ENCODE assay signal across 1 cellular context in genomic region chr20:37901667-37902503, GRCh38.
TF ChIP-seq lines count a peak whose summit lies in the region.

No MANE protein-coding gene starts in this region.

TF ChIP-seq in HepG2, 621 proteins besides CTCF, POLR2A, EP300 and RAD21 (continued from another document and continues in another):
- TF ChIP-seq ZNF687 (CRISPR knock-in tag; IDR thresholded peaks at IDR 0.05): peak; percentile 8; the same call in 1 of the 2 replicates
- TF ChIP-seq ZNF597 (CRISPR knock-in tag; IDR thresholded peaks at IDR 0.05): no peak
- no peak for TF ChIP-seq XBP1 (CRISPR knock-in tag; IDR thresholded peaks at IDR 0.05)
- TF ChIP-seq TCF7L2 (IDR thresholded peaks at IDR 0.05; ENCODE audit: low read depth, low read length): no peak
- no peak for TF ChIP-seq TCF7 (IDR thresholded peaks at IDR 0.05; ENCODE audit: low read depth)
- no peak for TF ChIP-seq ZNF768 (CRISPR knock-in tag; IDR thresholded peaks at IDR 0.05)
- no peak for TF ChIP-seq HBP1 (CRISPR knock-in tag; IDR thresholded peaks at IDR 0.05; ENCODE audit: low read depth)
- TF ChIP-seq HMGXB4 (CRISPR knock-in tag; IDR thresholded peaks at IDR 0.05; ENCODE audit: borderline replicate concordance in 1 of 2, low read depth in 1 of 2): peak in 1 of 2 experiments; percentile 69; a peak in 1 of 4 replicates
- no peak for TF ChIP-seq ZFAT (CRISPR knock-in tag; conservative IDR thresholded peaks at IDR 0.05)
- TF ChIP-seq MED8 (CRISPR knock-in tag; IDR thresholded peaks at IDR 0.05; ENCODE audit: insufficient replicate concordance): peak; percentile 23
- no peak for TF ChIP-seq POLR2AphosphoS2 (IDR thresholded peaks at IDR 0.05; ENCODE audit: low read depth, low read length)
- peak; percentile 58; the same call in 1 of the 2 replicates for TF ChIP-seq ZNF761 (CRISPR knock-in tag; conservative IDR thresholded peaks at IDR 0.05)
- no peak for TF ChIP-seq ATF3 (CRISPR knock-in tag; IDR thresholded peaks at IDR 0.05)
- TF ChIP-seq ZMAT5 (CRISPR knock-in tag; IDR thresholded peaks at IDR 0.05; ENCODE audit: borderline replicate concordance, low read depth): no peak
- no peak for TF ChIP-seq ZNF615 (CRISPR knock-in tag; IDR thresholded peaks at IDR 0.05; ENCODE audit: borderline replicate concordance)
- no peak for TF ChIP-seq MBNL3 (CRISPR knock-in tag; conservative IDR thresholded peaks at IDR 0.05)
- TF ChIP-seq ZNF333 (CRISPR knock-in tag; IDR thresholded peaks at IDR 0.05; ENCODE audit: borderline replicate concordance): no peak
- no peak for TF ChIP-seq NFE2L1 (CRISPR knock-in tag; IDR thresholded peaks at IDR 0.05; ENCODE audit: borderline replicate concordance)
- TF ChIP-seq ETV5 (CRISPR knock-in tag; IDR thresholded peaks at IDR 0.05; ENCODE audit: borderline replicate concordance): no peak
- no peak for TF ChIP-seq ZFYVE20 (CRISPR knock-in tag; IDR thresholded peaks at IDR 0.05; ENCODE audit: borderline replicate concordance, low read depth)
- TF ChIP-seq CSRNP1 (CRISPR knock-in tag; IDR thresholded peaks at IDR 0.05): no peak
- no peak for TF ChIP-seq HNRNPH1 (optimal IDR thresholded peaks at IDR 0.05; ENCODE audit: low read depth, low read length)
- no peak for TF ChIP-seq BCLAF1 (IDR thresholded peaks at IDR 0.05)
- TF ChIP-seq ZSCAN5A (CRISPR knock-in tag; IDR thresholded peaks at IDR 0.05; ENCODE audit: borderline replicate concordance): no peak
- TF ChIP-seq PITX1 (CRISPR knock-in tag; IDR thresholded peaks at IDR 0.05): 0 out of 2 replicates have a peak, but pooled peaks have one; percentile 7
- no peak for TF ChIP-seq ZSCAN12 (CRISPR knock-in tag; IDR thresholded peaks at IDR 0.05)
- 0 out of 2 replicates have a peak, but pooled peaks have one; percentile 8 for TF ChIP-seq SAP130 (CRISPR knock-in tag; IDR thresholded peaks at IDR 0.05; ENCODE audit: low read depth)
- TF ChIP-seq ZXDC (CRISPR knock-in tag; IDR thresholded peaks at IDR 0.05): no peak
- no peak for TF ChIP-seq MNT (IDR thresholded peaks at IDR 0.05)
- no peak for TF ChIP-seq U2AF1 (optimal IDR thresholded peaks at IDR 0.05; ENCODE audit: low read depth, low read length)
- no peak for TF ChIP-seq KAT7 (CRISPR knock-in tag; IDR thresholded peaks at IDR 0.05; ENCODE audit: borderline replicate concordance)
- TF ChIP-seq ZFP82 (CRISPR knock-in tag; IDR thresholded peaks at IDR 0.05; ENCODE audit: borderline replicate concordance): no peak
- no peak for TF ChIP-seq HNF1B (CRISPR knock-in tag; IDR thresholded peaks at IDR 0.05)
